Comparison of ENCODE assay signal across 8 cellular contexts in genomic region chr1:226870323-226871046, GRCh38. TPM values are rescaled to one million over a fixed set of nuclear protein-coding genes. Genes with fewer than 3 reads are reported as not detected.
A peak's percentile ranks its signal among the peaks of the same experiment; 100 is the strongest.
DNase-seq lines count a peak whose midpoint lies in the region; ATAC-seq, FAIRE-seq and TF ChIP-seq lines count a peak whose summit lies in the region.

TSS of gene PSEN2 (plus strand) at chr1:226870616. CDS start at chr1:226881908, 11,292 bp downstream.

- peak within 1 kb of the TSS; percentile 56 for H3K27ac Mint-ChIP-seq in activated CD8-positive, alpha-beta T cell treated with anti-CD3 and anti-CD28 coated beads, Interleukin-2, amount 10 ng/mL, durations not matched to agents 7 days and 5 days

- H3K27me3 ChIP-seq in H1 (replicated peaks in 1 of 4; ENCODE audit: control insufficient read depth in 3 of 4, extremely low read depth in 1 of 4, insufficient read depth in 3 of 4, low read length in 3 of 4) (peaks cover 0 to 12% (median 5%) of the 10 kb centered on the region in 4 experiments; a peak in 4 of 7 replicates), mesenchymal stem cell (ENCODE audit: control insufficient read depth in 1 of 2, insufficient read depth in 1 of 2, low read length in 2 of 2) (no peaks in the 10 kb centered on the region)

- H2BK15ac ChIP-seq in H1 (ENCODE audit: low read length), result 0 out of 2 replicates have a peak within 1 kb of the TSS, but pooled peaks have one; percentile 18
- peak within 1 kb of the TSS; percentile 80 for H2BK15ac ChIP-seq in mesenchymal stem cell (ENCODE audit: low read depth, poor library complexity, severe bottlenecking)

- H2BK120ac ChIP-seq in H1 (replicated peaks; ENCODE audit: low read depth, low read length), result peak within 1 kb of the TSS; percentile 59
- H2BK120ac ChIP-seq in mesenchymal stem cell (ENCODE audit: low read depth, low read length), result peak within 1 kb of the TSS; percentile 29

- peak within 1 kb of the TSS; percentile 72 for H3K4ac ChIP-seq in H1 (replicated peaks; ENCODE audit: insufficient read length, low read depth, low read length)
- H3K4ac ChIP-seq in mesenchymal stem cell (ENCODE audit: low read depth in 1 of 2, low read length in 2 of 2), result peak within 1 kb of the TSS in 1 of 2 experiments; percentile 9

- no peak within 1 kb of the TSS for H2BK20ac ChIP-seq in H1 (ENCODE audit: low read length)

- no peak within 1 kb of the TSS for H3K23ac ChIP-seq in H1 (ENCODE audit: insufficient read length)
- peak within 1 kb of the TSS in 1 of 2 experiments; percentile 43 for H3K23ac ChIP-seq in mesenchymal stem cell (ENCODE audit: low read length in 2 of 2)

- ATAC-seq in GM18873 (IDR thresholded peaks at IDR 0.05; ENCODE audit: low FRiP score, unreplicated experiment), result peak; percentile 71
- peak; percentile 96 for ATAC-seq in HG03095 (IDR thresholded peaks at IDR 0.05; ENCODE audit: unreplicated experiment)
- ATAC-seq in activated CD8-positive, alpha-beta T cell treated with anti-CD3 and anti-CD28 coated beads, Interleukin-2, amount 10 ng/mL, durations not matched to agents 7 days and 5 days, result peak; percentile 95

- 3% methylated on average over 46 of the region's 82 CpGs; no CpG with 5 or more reads in 1 of the 2 experiments for WGBS in H1 (ENCODE audit: extremely low coverage in 1 of 2, insufficient coverage in 1 of 2, insufficient read length in 1 of 2, insufficient replicate concordance in 2 of 2, low coverage in 1 of 2, low lambda C conversion rate in 2 of 2, missing lambda C conversion rate in 1 of 2), 2 experiments
- 1% methylated on average over 58 of the region's 82 CpGs for WGBS in mesenchymal stem cell

- H3K4me1 ChIP-seq in H1 (replicated peaks in 1 of 4; ENCODE audit: control insufficient read depth in 3 of 4, insufficient read depth in 4 of 4, low read length in 3 of 4) (peaks cover 4 to 15% (median 14%) of the 10 kb centered on the region in 4 experiments), mesenchymal stem cell (ENCODE audit: control insufficient read depth, insufficient read depth, low read depth, low read length) (peaks cover 18% of the 10 kb centered on the region)

- no peak within 1 kb of the TSS for H4K5ac ChIP-seq in H1 (ENCODE audit: insufficient read length, low read depth, low read length)

- no peak for TF ChIP-seq EP300 in H1 (IDR thresholded peaks at IDR 0.05; ENCODE audit: borderline replicate concordance in 1 of 2, low read depth in 2 of 2, low read length in 2 of 2)

- peaks cover 11% of the 10 kb centered on the region for H3K4me1 Mint-ChIP-seq in activated CD8-positive, alpha-beta T cell treated with anti-CD3 and anti-CD28 coated beads, Interleukin-2, amount 10 ng/mL, durations not matched to agents 7 days and 5 days (ENCODE audit: low read depth)

- H3K14ac ChIP-seq in H1 (ENCODE audit: insufficient read length) (no peak within 1 kb of the TSS), mesenchymal stem cell (ENCODE audit: low read length in 2 of 2) (no peak within 1 kb of the TSS)

- H2BK12ac ChIP-seq in H1 (ENCODE audit: low read depth, low read length), result peak within 1 kb of the TSS; percentile 80; the same call in 1 of the 2 replicates
- peak within 1 kb of the TSS in 1 of 2 experiments; percentile 76 for H2BK12ac ChIP-seq in mesenchymal stem cell (ENCODE audit: low read length in 2 of 2)

- H3K4me3 ChIP-seq in AG10803 (ENCODE audit: low read length) (peak within 1 kb of the TSS; percentile 61), H1 (ENCODE audit: extremely low read depth in 1 of 4, insufficient read depth in 2 of 4, low read depth in 3 of 4, low read length in 4 of 4) (peak within 1 kb of the TSS; percentile 50 to 90 (median 54)), mesenchymal stem cell (ENCODE audit: insufficient read depth in 1 of 2, low read depth in 1 of 2, low read length in 2 of 2) (peak within 1 kb of the TSS; percentile 84)

- H3K4me2 ChIP-seq in H1 (ENCODE audit: insufficient read depth in 1 of 2, low read depth in 2 of 2, low read length in 2 of 2) (peak within 1 kb of the TSS; percentile 80 to 81), mesenchymal stem cell (ENCODE audit: low read length, poor library complexity, severe bottlenecking) (peak within 1 kb of the TSS; percentile 99)

- H3K9ac ChIP-seq in H1 (replicated peaks in 1 of 4; ENCODE audit: extremely low read depth in 1 of 4, low read depth in 3 of 4, low read length in 3 of 4) (peak within 1 kb of the TSS; percentile 23 to 74 (median 58); a peak in 5 of 7 replicates), mesenchymal stem cell (ENCODE audit: low read length) (peak within 1 kb of the TSS; percentile 84)

- H2BK5ac ChIP-seq in H1 (ENCODE audit: low read depth, low read length) (no peak within 1 kb of the TSS; the same call in 1 of the 2 replicates), mesenchymal stem cell (ENCODE audit: low read depth, low read length, poor library complexity, severe bottlenecking) (no peak within 1 kb of the TSS)

- H3K36me3 Mint-ChIP-seq in activated CD8-positive, alpha-beta T cell treated with anti-CD3 and anti-CD28 coated beads, Interleukin-2, amount 10 ng/mL, durations not matched to agents 7 days and 5 days (ENCODE audit: low read depth), result no peaks in the 10 kb centered on the region

- TF ChIP-seq RAD21 in H1 (IDR thresholded peaks at IDR 0.05 in 1 of 2, conservative IDR thresholded peaks at IDR 0.05 in 1 of 2; ENCODE audit: low read depth in 2 of 2, low read length in 2 of 2), result no peak

- H3K18ac ChIP-seq in H1 (ENCODE audit: extremely low read depth, low read length) (peak within 1 kb of the TSS; percentile 27), mesenchymal stem cell (ENCODE audit: low read depth in 1 of 2, low read length in 2 of 2) (peak within 1 kb of the TSS; percentile 46 to 73)

- no peaks in the 10 kb centered on the region for H4K20me1 ChIP-seq in H1 (replicated peaks in 1 of 2; ENCODE audit: control insufficient read depth in 1 of 2, insufficient read depth in 2 of 2, low read length in 2 of 2)

- H3K23me2 ChIP-seq in H1 (ENCODE audit: low read depth, low read length), result peaks cover 10% of the 10 kb centered on the region; the same call in 1 of the 2 replicates

- POLR2A ChIA-PET in activated CD8-positive, alpha-beta T cell treated with anti-CD3 and anti-CD28 coated beads, Interleukin-2, amount 10 ng/mL, durations not matched to agents 7 days and 5 days (lab: Charles Lee), result interaction anchor here (0.6 kb wide), 1 partner anchor 71 kb away, joined by 4 read pairs; no protein-coding TSS in a partner anchor
- POLR2A ChIA-PET in H1 (lab: Charles Lee; ENCODE audit: partially characterized antibody), result interaction anchor here (0.6 to 1.3 kb wide), 4 partner anchors 12 to 51 kb away, joined by 3 to 4 read pairs (median 3); no protein-coding TSS in a partner anchor

- no peaks in the 10 kb centered on the region for H3K79me2 ChIP-seq in H1 (ENCODE audit: control insufficient read depth in 1 of 2, insufficient read depth in 2 of 2, low read length in 2 of 2)

- peaks cover 23% of the 10 kb centered on the region for H3K27me3 Mint-ChIP-seq in activated CD8-positive, alpha-beta T cell treated with anti-CD3 and anti-CD28 coated beads, Interleukin-2, amount 10 ng/mL, durations not matched to agents 7 days and 5 days (ENCODE audit: low read depth)

- H3K9me3 ChIP-seq in H1 (ENCODE audit: insufficient read depth in 2 of 2, low read depth in 1 of 2, low read length in 1 of 2) (no peaks in the 10 kb centered on the region), mesenchymal stem cell (ENCODE audit: control insufficient read depth, low read length) (no peaks in the 10 kb centered on the region)

- H3K79me1 ChIP-seq in H1 (ENCODE audit: low read depth, low read length) (no peaks in the 10 kb centered on the region; the same call in none of the 2 replicates), mesenchymal stem cell (replicated peaks; ENCODE audit: low read length, poor library complexity, severe bottlenecking) (peaks cover 12% of the 10 kb centered on the region)

- H3K27ac ChIP-seq in H1 (ENCODE audit: low read depth, low read length) (no peak within 1 kb of the TSS), mesenchymal stem cell (ENCODE audit: low read length, poor library complexity, severe bottlenecking) (no peak within 1 kb of the TSS)

- CTCF ChIA-PET in activated CD8-positive, alpha-beta T cell treated with anti-CD3 and anti-CD28 coated beads, Interleukin-2, amount 10 ng/mL, durations not matched to agents 7 days and 5 days (lab: Charles Lee), result interaction anchor here (1.3 kb wide), 1 partner anchor 12 kb away, joined by 5 read pairs; no protein-coding TSS in a partner anchor
- CTCF ChIA-PET in H1 (lab: Charles Lee; ENCODE audit: partially characterized antibody), result interaction anchor here (0.6 to 1.3 kb wide), 3 partner anchors 42 to 197 kb away, joined by 3 read pairs; no protein-coding TSS in a partner anchor

- H2AK5ac ChIP-seq in H1 (ENCODE audit: low read depth, low read length), result no peak within 1 kb of the TSS
- H2AK5ac ChIP-seq in mesenchymal stem cell (ENCODE audit: low read length, severe bottlenecking), result no peak within 1 kb of the TSS

- H4K8ac ChIP-seq in H1 (ENCODE audit: extremely low read depth, insufficient read depth, low read length), result peak within 1 kb of the TSS; percentile 83; the same call in 1 of the 2 replicates
- peak within 1 kb of the TSS; percentile 7 for H4K8ac ChIP-seq in mesenchymal stem cell (ENCODE audit: low read length)

- no peak for FAIRE-seq in H1 (lab: Jason Lieb, UNC)

- H3K56ac ChIP-seq in H1 (replicated peaks; ENCODE audit: insufficient read length, low read depth, low read length), result no peak within 1 kb of the TSS

- H3K4me3 Mint-ChIP-seq in activated CD8-positive, alpha-beta T cell treated with anti-CD3 and anti-CD28 coated beads, Interleukin-2, amount 10 ng/mL, durations not matched to agents 7 days and 5 days, result peak within 1 kb of the TSS; percentile 75

- H3K36me3 ChIP-seq in H1 (ENCODE audit: control insufficient read depth in 2 of 4, insufficient read depth in 4 of 4, low read length in 3 of 4) (no peaks in the 10 kb centered on the region), mesenchymal stem cell (ENCODE audit: control insufficient read depth in 1 of 2, insufficient read depth in 2 of 2, low read depth in 1 of 2, low read length in 2 of 2) (no peaks in the 10 kb centered on the region)

- H2AFZ ChIP-seq in H1 (ENCODE audit: low read length), result peak within 1 kb of the TSS; percentile 95; the same call in 1 of the 2 replicates
- H2AFZ ChIP-seq in mesenchymal stem cell (ENCODE audit: low read depth, low read length), result peak within 1 kb of the TSS; percentile 56

- DNase-seq in AG10803 (ENCODE audit: low read depth), result peak; percentile 34
- DNase-seq in NCI-H510A treated with DMSO at 0.1 percent for 48 hours (lab: John Stamatoyannopoulos, UW), result peak; percentile 70
- peak; percentile 66 for DNase-seq in activated CD8-positive, alpha-beta T cell treated with anti-CD3 and anti-CD28 coated beads, Interleukin-2, amount 10 ng/mL, durations not matched to agents 7 days and 5 days
- DNase-seq in H1 (ENCODE audit: low read depth in 1 of 2, low spot score in 2 of 2), result peak in 1 of 2 experiments; percentile 84
- peak; percentile 64 for DNase-seq in mesenchymal stem cell
- peak; percentile 52 to 55 for DNase-seq in stimulated activated CD8-positive, alpha-beta memory T cell treated with anti-CD3 and anti-CD28 coated beads, Interleukin-15, amount 100 ng/mL, for 48 hours (ENCODE audit: low read depth in 2 of 2)

- peak within 1 kb of the TSS; percentile 54 for H4K91ac ChIP-seq in H1 (replicated peaks; ENCODE audit: insufficient read length, low read length)
- H4K91ac ChIP-seq in mesenchymal stem cell (ENCODE audit: low read length), result peak within 1 kb of the TSS; percentile 29

- TF ChIP-seq POLR2A in H1 (IDR thresholded peaks at IDR 0.05; ENCODE audit: control extremely low read depth in 1 of 2, low read depth in 2 of 2, low read length in 2 of 2), result peak in 1 of 2 experiments; percentile 66; a peak in 2 of 3 replicates

- TF ChIP-seq CTCF in AG10803 (conservative IDR thresholded peaks at IDR 0.05; ENCODE audit: low read length), result no peak; the same call in 1 of the 2 replicates
- TF ChIP-seq CTCF in H1 (IDR thresholded peaks at IDR 0.05; ENCODE audit: control extremely low read depth in 1 of 3, insufficient read depth in 1 of 3, low read depth in 1 of 3, low read length in 3 of 3), result no peak

- H3K9me3 Mint-ChIP-seq in activated CD8-positive, alpha-beta T cell treated with anti-CD3 and anti-CD28 coated beads, Interleukin-2, amount 10 ng/mL, durations not matched to agents 7 days and 5 days (ENCODE audit: insufficient read depth), result no peaks in the 10 kb centered on the region

RNA-seq across cellular contexts. Expression of gene PSEN2, which starts in this region (rescaled TPM):
- 1 to 10 TPM; 3.0 to 3.6 TPM for total RNA-seq in activated CD8-positive, alpha-beta T cell treated with anti-CD3 and anti-CD28 coated beads, Interleukin-2, amount 10 ng/mL, durations not matched to agents 7 days and 5 days
- total RNA-seq in H1 (2021; fragmentation: NEBNext Ultra II Directional; extraction: Animal tissue kit (Norgen Biotek cat#: 25700)), result 21.9 and 22.9 TPM in 2 replicates
- 29.0 and 29.6 TPM in 2 replicates for polyA plus RNA-seq in H1 (2011; rRNA removed)
- polyA plus RNA-seq in H1 (2011; cell fraction: cytosol; rRNA removed), result 21.9 TPM
- polyA plus RNA-seq in H1 (2011; cell fraction: nucleus; rRNA removed), result 46.5 TPM
- polyA plus RNA-seq in H1 (2012, experiment 1 of 2), result 17.0 to 23.1 TPM (median 20.1 TPM) in 4 replicates
- polyA plus RNA-seq in H1 (2012, experiment 2 of 2), result 15.4 TPM
- polyA plus RNA-seq in H1 (2013, experiment 1 of 2), result 22.7 TPM
- 21.2 TPM for polyA plus RNA-seq in H1 (2013, experiment 2 of 2)
- 37.4 and 41.1 TPM in 2 replicates for polyA minus RNA-seq in H1 (2011; rRNA and poly(A)+ RNA removed)
- polyA minus RNA-seq in H1 (2011; cell fraction: cytosol; rRNA and poly(A)+ RNA removed), result 15.6 TPM
- polyA minus RNA-seq in H1 (2011; cell fraction: nucleus; rRNA and poly(A)+ RNA removed), result 26.2 TPM
- 10.1 TPM for polyA plus RNA-seq in mesenchymal stem cell (2013, experiment 1 of 2)
- 10.1 TPM for polyA plus RNA-seq in mesenchymal stem cell (2013, experiment 2 of 2)
